ENCODE assay signal across 14 cellular contexts in the genomic region with DNA sequence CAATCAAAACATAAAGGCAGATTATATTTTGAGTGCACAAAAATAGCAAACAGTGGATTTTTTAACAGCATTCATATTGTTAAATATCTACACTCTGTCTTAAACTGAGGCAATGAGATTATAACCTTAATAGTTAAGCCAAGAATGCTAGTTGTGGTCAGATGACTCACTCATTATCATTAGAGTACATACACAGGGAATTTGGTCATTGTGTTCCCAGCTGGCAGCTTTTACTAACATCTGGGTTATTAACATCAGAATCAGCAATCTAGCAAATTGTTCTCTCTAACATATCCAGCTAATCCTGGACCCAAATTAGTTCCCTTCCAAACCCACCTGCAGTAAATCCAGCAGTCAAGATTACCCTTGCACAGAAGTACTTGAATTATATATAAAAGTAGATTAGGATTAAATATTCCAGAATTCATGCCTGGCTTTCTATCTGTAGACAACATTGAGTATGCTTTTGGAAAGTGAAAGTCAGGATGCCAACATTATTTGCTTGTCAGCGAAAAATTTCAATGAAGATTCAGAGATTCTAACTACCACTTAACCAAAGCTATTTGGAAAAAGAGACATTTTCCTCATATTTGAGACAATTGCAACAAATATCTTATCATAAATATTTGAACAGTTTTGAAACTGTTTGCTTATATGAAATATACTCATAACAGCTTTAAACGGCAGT.
DNase-seq lines count a peak whose midpoint lies in the region; ATAC-seq, FAIRE-seq and TF ChIP-seq lines count a peak whose summit lies in the region.
"Had no signal": no experiment of that assay in that cellular context is flagged by ENCODE, and none has a peak within 500 bp of the region (broad histone marks: within the 10 kb centered on the region; RNA-seq: fewer than 3 reads in every experiment).

No MANE protein-coding gene starts in this region.

- H3K18ac ChIP-seq in IMR-90 (ENCODE audit: low read depth, low read length): no peak overlapping the region

- no peaks in the 10 kb centered on the region for H3K79me1 ChIP-seq in IMR-90 (ENCODE audit: low read depth in 1 of 2, low read length in 2 of 2)

- dilution Hi-C loops in IMR-90 (cut with HindIII; ENCODE audit: low sequenced_read_pairs, unreplicated experiment): no loop called here

- H3K9ac ChIP-seq in IMR-90 (ENCODE audit: low read depth, low read length): no peak overlapping the region

- H3K36me3 ChIP-seq in IMR-90 (ENCODE audit: control insufficient read depth, insufficient read depth, low read length) (no peaks in the 10 kb centered on the region), A673 (ENCODE audit: insufficient read depth, low read length, poor library complexity, severe bottlenecking) (no peaks in the 10 kb centered on the region)
- H3K36me3 ChIP-seq: heart left ventricle had no signal

- no peak overlapping the region for H4K5ac ChIP-seq in IMR-90 (ENCODE audit: low read depth, low read length)

- no peaks in the 10 kb centered on the region for H4K20me1 ChIP-seq in IMR-90 (ENCODE audit: insufficient read depth, low read length)

- no peak for FAIRE-seq in A549 (lab: Jason Lieb, UNC)

- H3K4me3 ChIP-seq in A549 (no peak overlapping the region), IMR-90 (ENCODE audit: insufficient read depth, low read depth, low read length) (no peak overlapping the region), astrocyte of the spinal cord (ENCODE audit: low read depth, low read length) (no peak overlapping the region), A673 (ENCODE audit: low read depth, low read length, poor library complexity, severe bottlenecking) (no peak overlapping the region)

- H3K14ac ChIP-seq in IMR-90 (replicated peaks; ENCODE audit: low read depth, low read length): no peak overlapping the region

- ATAC-seq in A549: no peak
- ATAC-seq in IMR-90 (ENCODE audit: low read depth): no peak
- no peak for ATAC-seq in HG02885 (IDR thresholded peaks at IDR 0.05; ENCODE audit: poor library complexity, unreplicated experiment)
- ATAC-seq: activated CD8-positive, alpha-beta memory T cell treated with anti-CD3 and anti-CD28 coated beads, Interleukin-2, amount 10 ng/mL, durations not matched to agents 7 days and 5 days had no signal

- WGBS in A549 (ENCODE audit: missing lambda C conversion rate): 1% methylated on average over 2 of the region's 2 CpGs
- no CpG with 5 or more reads among the region's 2 CpGs for WGBS in IMR-90 (ENCODE audit: extremely low coverage in 2 of 2, insufficient read length in 1 of 2), 2 experiments

- TF ChIP-seq POLR2A in A549 (IDR thresholded peaks at IDR 0.05; ENCODE audit: low read length): no peak
- TF ChIP-seq POLR2A in IMR-90 (IDR thresholded peaks at IDR 0.05; ENCODE audit: low read depth, low read length): no peak

- BruUV-seq in IMR-90 (replicated peaks; lab: Mats Ljungman, UMichigan) (no TSS peak), A673 (replicated peaks; lab: Mats Ljungman, UMichigan) (no TSS peak)

- H2BK15ac ChIP-seq in IMR-90 (ENCODE audit: low read depth, low read length): no peak overlapping the region

- no peaks in the 10 kb centered on the region for H3K27me3 ChIP-seq in IMR-90 (ENCODE audit: control insufficient read depth, insufficient read depth, low read length)
- H3K27me3 ChIP-seq in A673 (replicated peaks; ENCODE audit: insufficient read depth, low read depth, low read length, poor library complexity): no peaks in the 10 kb centered on the region
- H3K27me3 ChIP-seq: heart left ventricle had no signal

- TF ChIP-seq RAD21 in A549 (conservative IDR thresholded peaks at IDR 0.05 in 1 of 2, IDR thresholded peaks at IDR 0.05 in 1 of 2) (no peak), IMR-90 (IDR thresholded peaks at IDR 0.05; ENCODE audit: low read length) (no peak)

- H2AK5ac ChIP-seq in IMR-90 (ENCODE audit: low read depth, low read length): no peak overlapping the region

- intact Hi-C loops in IMR-90 (cut with micrococcal nuclease): no loop called here
- intact Hi-C loops in A673 (cut with micrococcal nuclease; ENCODE audit: unreplicated experiment): no loop called here

- H3K4me2 ChIP-seq in A549 (no peak overlapping the region), IMR-90 (ENCODE audit: low read depth, low read length) (no peak overlapping the region)

- H3K56ac ChIP-seq in IMR-90 (ENCODE audit: extremely low read depth, insufficient read depth, low read length): no peak overlapping the region

- H2AK9ac ChIP-seq in IMR-90 (replicated peaks; ENCODE audit: low read depth, low read length, poor library complexity): no peak overlapping the region

- no peak for TF ChIP-seq EP300 in A549 (IDR thresholded peaks at IDR 0.05)

- H2BK120ac ChIP-seq in IMR-90 (ENCODE audit: low read depth, low read length): no peak overlapping the region

- no peak overlapping the region for H2BK20ac ChIP-seq in IMR-90 (ENCODE audit: low read depth, low read length)

- POLR2A ChIA-PET in A549 (lab: Yijun Ruan, JAX) (no interaction called here), IMR-90 (lab: Charles Lee; ENCODE audit: unreplicated experiment) (no interaction called here), A673 (lab: Charles Lee; ENCODE audit: low non-redundant PET) (no interaction called here)

- in situ Hi-C loops in IMR-90 (cut with MboI; ENCODE audit: low sequenced_read_pairs): no loop called here
- in situ Hi-C loops in astrocyte of the spinal cord (cut with HindIII; ENCODE audit: low sequenced_read_pairs): no loop called here

- H3K9me3 ChIP-seq in A549: no peaks in the 10 kb centered on the region
- H3K9me3 ChIP-seq in IMR-90 (ENCODE audit: control insufficient read depth, insufficient read depth, low read length): no peaks in the 10 kb centered on the region
- no peaks in the 10 kb centered on the region for H3K9me3 ChIP-seq in A673 (ENCODE audit: low read depth, low read length, poor library complexity, severe bottlenecking)
- H3K9me3 ChIP-seq: heart left ventricle had no signal

- no peak overlapping the region for H2AFZ ChIP-seq in IMR-90 (replicated peaks; ENCODE audit: low read length, poor library complexity)

- no peaks in the 10 kb centered on the region for H3K9me1 ChIP-seq in IMR-90 (ENCODE audit: insufficient read depth, low read length)

- no peak overlapping the region for H3K4ac ChIP-seq in IMR-90 (ENCODE audit: low read depth, low read length)

- DNase-seq in A549 (ENCODE audit: low read depth in 1 of 2, low spot score in 1 of 2) (no peak), IMR-90 (no peak), astrocyte of the spinal cord (ENCODE audit: low read depth, low spot score) (peak; percentile 79), iPS DF 19.7 (ENCODE audit: low read depth, low spot score) (peak; percentile 20), A673 (ENCODE audit: low spot score) (no peak), DMS153 treated with DMSO at 0.1 percent for 48 hours (lab: John Stamatoyannopoulos, UW; ENCODE audit: unreplicated experiment) (no peak)
- DNase-seq in stimulated activated CD4-positive, alpha-beta T cell treated with anti-CD3 and anti-CD28 coated beads, Interleukin-15, amount 100 ng/mL, for 24 hours: no peak
- DNase-seq: activated CD8-positive, alpha-beta memory T cell treated with anti-CD3 and anti-CD28 coated beads, Interleukin-2, amount 10 ng/mL, durations not matched to agents 7 days and 5 days; dermis blood vessel endothelial cell; EL; GOT3; heart left ventricle had no signal

- H2BK5ac ChIP-seq in IMR-90 (ENCODE audit: low read depth, low read length, poor library complexity, severe bottlenecking): no peak overlapping the region

- H3K4me1 ChIP-seq in A549 (no peaks in the 10 kb centered on the region), IMR-90 (ENCODE audit: control insufficient read depth, insufficient read depth, low read length) (no peaks in the 10 kb centered on the region), A673 (ENCODE audit: insufficient read depth, low read length, poor library complexity, severe bottlenecking) (no peaks in the 10 kb centered on the region)
- H3K4me1 ChIP-seq: heart left ventricle had no signal

- H3K27ac ChIP-seq in A549 (no peak overlapping the region), IMR-90 (ENCODE audit: insufficient read depth, low read length) (no peak overlapping the region), A673 (ENCODE audit: low read depth, low read length, poor library complexity, severe bottlenecking) (no peak overlapping the region)
- H3K27ac ChIP-seq: heart left ventricle, RWPE1 had no signal

- CTCF ChIA-PET in A549 (lab: Yijun Ruan, JAX): no interaction called here
- CTCF ChIA-PET in IMR-90 (lab: Yijun Ruan, JAX): no interaction called here
- CTCF ChIA-PET in A673 (lab: Charles Lee): no interaction called here

- H4K91ac ChIP-seq in IMR-90 (ENCODE audit: insufficient read depth, low read depth, low read length): no peak overlapping the region

- no peak for TF ChIP-seq CTCF in A549 (IDR thresholded peaks at IDR 0.05)
- TF ChIP-seq CTCF in IMR-90 (conservative IDR thresholded peaks at IDR 0.05; ENCODE audit: low read depth, low read length): no peak
- TF ChIP-seq CTCF in astrocyte of the spinal cord (IDR thresholded peaks at IDR 0.05; ENCODE audit: low read depth, low read length): no peak
- no peak for TF ChIP-seq CTCF in A673 (conservative IDR thresholded peaks at IDR 0.05; ENCODE audit: low read depth, low read length)

- H4K8ac ChIP-seq in IMR-90 (ENCODE audit: low read depth in 2 of 2, low read length in 2 of 2): no peak overlapping the region

- no peak overlapping the region for H3K23ac ChIP-seq in IMR-90 (ENCODE audit: low read depth, low read length)

TF ChIP-seq in A549, 52 proteins besides CTCF, POLR2A, EP300 and RAD21:
- TF ChIP-seq JUN (IDR thresholded peaks at IDR 0.05) (no peak), MAZ (IDR thresholded peaks at IDR 0.05; ENCODE audit: borderline replicate concordance, low read depth, low read length) (no peak), MAFK (IDR thresholded peaks at IDR 0.05; ENCODE audit: partially characterized antibody) (peak; percentile 55)

TF ChIP-seq in IMR-90, 13 proteins besides CTCF, POLR2A, EP300 and RAD21:
- TF ChIP-seq MAFK (IDR thresholded peaks at IDR 0.05; ENCODE audit: low read depth, low read length): peak; percentile 39; the same call in 1 of the 2 replicates
- TF ChIP-seq, protein P1, sequence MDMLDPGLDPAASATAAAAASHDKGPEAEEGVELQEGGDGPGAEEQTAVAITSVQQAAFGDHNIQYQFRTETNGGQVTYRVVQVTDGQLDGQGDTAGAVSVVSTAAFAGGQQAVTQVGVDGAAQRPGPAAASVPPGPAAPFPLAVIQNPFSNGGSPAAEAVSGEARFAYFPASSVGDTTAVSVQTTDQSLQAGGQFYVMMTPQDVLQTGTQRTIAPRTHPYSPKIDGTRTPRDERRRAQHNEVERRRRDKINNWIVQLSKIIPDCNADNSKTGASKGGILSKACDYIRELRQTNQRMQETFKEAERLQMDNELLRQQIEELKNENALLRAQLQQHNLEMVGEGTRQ (IDR thresholded peaks at IDR 0.05; ENCODE audit: low read depth, low read length): no peak

Comparison
In these comparisons a context has a peak if more than half of its experiments do, and no peak if none do; other contexts are left out.
1. DNase-seq: peak in astrocyte of the spinal cord (single experiment) and iPS DF 19.7 (single experiment); none in A549 (0 of 2), IMR-90 (single experiment), stimulated activated CD4-positive, alpha-beta T cell treated with anti-CD3 and anti-CD28 coated beads, Interleukin-15, amount 100 ng/mL, for 24 hours (single experiment), A673 (single experiment) and DMS153 treated with DMSO at 0.1 percent for 48 hours (single experiment).